ENCODE assay signal across 9 cellular contexts in genomic region chr19:50835785-50836542, GRCh38. TPM values are rescaled to one million over a fixed set of nuclear protein-coding genes. Genes with fewer than 3 reads are reported as not detected.
A peak's percentile ranks its signal among the peaks of the same experiment; 100 is the strongest.
DNase-seq lines count a peak whose midpoint lies in the region; ATAC-seq and TF ChIP-seq lines count a peak whose summit lies in the region.
"Had no signal": no experiment of that assay in that cellular context is flagged by ENCODE, and none has a peak within 500 bp of the region (broad histone marks: within the 10 kb centered on the region; RNA-seq: fewer than 3 reads in every experiment).

No MANE protein-coding gene starts in this region.

- H3K27me3 ChIP-seq in CD8-positive, alpha-beta memory T cell (ENCODE audit: insufficient read depth, low read length, poor library complexity, severe bottlenecking), result peaks cover 10% of the 10 kb centered on the region
- H3K27me3 ChIP-seq in right cardiac atrium (ENCODE audit: control insufficient read depth, insufficient read depth) (no peaks in the 10 kb centered on the region), psoas muscle (ENCODE audit: insufficient read depth in 3 of 3, low read length in 2 of 3) (peaks cover 0 to 40% (median 8%) of the 10 kb centered on the region in 3 donors), aorta (ENCODE audit: control insufficient read depth in 1 of 2, insufficient read depth in 2 of 2, low read length in 1 of 2) (no peaks in the 10 kb centered on the region)

- no peak for TF ChIP-seq CTCF in psoas muscle (IDR thresholded peaks at IDR 0.05)

- H3K4me3 ChIP-seq in CD8-positive, alpha-beta memory T cell (ENCODE audit: low read length), result peak overlapping the region; percentile 49
- peak overlapping the region; percentile 52 for H3K4me3 ChIP-seq in right cardiac atrium (ENCODE audit: low read length)
- peak overlapping the region; percentile 65 for H3K4me3 ChIP-seq in psoas muscle
- peak overlapping the region in 1 of 2 donors; percentile 27 for H3K4me3 ChIP-seq in aorta (ENCODE audit: low read length in 2 of 2)

- no peaks in the 10 kb centered on the region for H3K36me3 Mint-ChIP-seq in CD8-positive, alpha-beta memory T cell
- no peaks in the 10 kb centered on the region for H3K36me3 Mint-ChIP-seq in activated naive CD8-positive, alpha-beta T cell treated with anti-CD3 and anti-CD28 coated beads, Interleukin-2, amount 50 U/mL, for 24 hours (ENCODE audit: low read depth)

- peak overlapping the region; percentile 81 to 85 (median 82) for H3K4me3 Mint-ChIP-seq in CD8-positive, alpha-beta memory T cell
- peak overlapping the region; percentile 70 for H3K4me3 Mint-ChIP-seq in activated naive CD8-positive, alpha-beta T cell treated with anti-CD3 and anti-CD28 coated beads, Interleukin-2, amount 50 U/mL, for 24 hours

- intact Hi-C loops in right cardiac atrium (cut with DNase I), result no loop called here
- intact Hi-C loops in psoas muscle (cut with DNase I), result no loop called here
- intact Hi-C loops in aorta (cut with DNase I), result no loop called here

- peaks cover 25 to 59% of the 10 kb centered on the region in 2 donors for H3K27me3 Mint-ChIP-seq in CD8-positive, alpha-beta memory T cell
- peaks cover 50% of the 10 kb centered on the region for H3K27me3 Mint-ChIP-seq in activated naive CD8-positive, alpha-beta T cell treated with anti-CD3 and anti-CD28 coated beads, Interleukin-2, amount 50 U/mL, for 24 hours

- H3K4me1 Mint-ChIP-seq in CD8-positive, alpha-beta memory T cell, result peaks cover 11 to 15% (median 13%) of the 10 kb centered on the region in 3 donors
- peaks cover 9% of the 10 kb centered on the region for H3K4me1 Mint-ChIP-seq in activated naive CD8-positive, alpha-beta T cell treated with anti-CD3 and anti-CD28 coated beads, Interleukin-2, amount 50 U/mL, for 24 hours

- H3K9me3 ChIP-seq in CD8-positive, alpha-beta memory T cell (ENCODE audit: low read length), result no peaks in the 10 kb centered on the region
- H3K9me3 ChIP-seq in right cardiac atrium (ENCODE audit: control insufficient read depth, low read length) (no peaks in the 10 kb centered on the region), psoas muscle (no peaks in the 10 kb centered on the region), aorta (ENCODE audit: control insufficient read depth, low read length) (no peaks in the 10 kb centered on the region)

- H3K36me3 ChIP-seq in CD8-positive, alpha-beta memory T cell (ENCODE audit: insufficient read depth, low read length), result no peaks in the 10 kb centered on the region
- no peaks in the 10 kb centered on the region for H3K36me3 ChIP-seq in psoas muscle (ENCODE audit: insufficient read depth in 1 of 2, low read depth in 1 of 2)
- H3K36me3 ChIP-seq in aorta (ENCODE audit: control insufficient read depth in 1 of 2, insufficient read depth in 2 of 2, low read length in 1 of 2), result no peaks in the 10 kb centered on the region

- H3K9me3 Mint-ChIP-seq in CD8-positive, alpha-beta memory T cell, result peaks cover 0 to 6% (median 2%) of the 10 kb centered on the region in 5 donors
- no peaks in the 10 kb centered on the region for H3K9me3 Mint-ChIP-seq in activated naive CD8-positive, alpha-beta T cell treated with anti-CD3 and anti-CD28 coated beads, Interleukin-2, amount 50 U/mL, for 24 hours

- DNase-seq in CD8-positive, alpha-beta memory T cell, result peak; percentile 40 to 56 (median 45)
- DNase-seq in HuH-7.5 (ENCODE audit: low spot score), result peak; percentile 84
- peak; percentile 11 for DNase-seq in SKM-1 treated with dmso at 0.1 percent for 144 hours (lab: John Stamatoyannopoulos, UW; ENCODE audit: unreplicated experiment)
- DNase-seq in activated naive CD8-positive, alpha-beta T cell treated with anti-CD3 and anti-CD28 coated beads, Interleukin-2, amount 50 U/mL, for 24 hours, result peak; percentile 82
- peak; percentile 68 to 87 (median 87) for DNase-seq in right cardiac atrium
- peak; percentile 59 to 61 for DNase-seq in psoas muscle
- peak; percentile 69 to 87 for DNase-seq in aorta

- 2% methylated on average over 67 of the region's 67 CpGs for WGBS in right cardiac atrium
- WGBS in psoas muscle, 3 donors, result 2% methylated on average over 37 to 67 of the region's 67 CpGs
- 2 to 3% methylated on average over 52 to 67 of the region's 67 CpGs for WGBS in aorta, 2 donors

- H3K27ac ChIP-seq in CD8-positive, alpha-beta memory T cell (ENCODE audit: low read depth, low read length), result no peak overlapping the region
- no peak overlapping the region for H3K27ac ChIP-seq in right cardiac atrium (ENCODE audit: low read length)
- H3K27ac ChIP-seq in psoas muscle, result no peak overlapping the region
- H3K27ac ChIP-seq in aorta (ENCODE audit: low read depth in 1 of 2, low read length in 2 of 2), result no peak overlapping the region

- POLR2A ChIA-PET in CD8-positive, alpha-beta memory T cell (lab: Charles Lee), result no interaction called here

- H3K4me1 ChIP-seq in CD8-positive, alpha-beta memory T cell (ENCODE audit: insufficient read depth, low read length), result peaks cover 13% of the 10 kb centered on the region
- H3K4me1 ChIP-seq in right cardiac atrium (ENCODE audit: control insufficient read depth, insufficient read depth, low read length) (no peaks in the 10 kb centered on the region), psoas muscle (no peaks in the 10 kb centered on the region), aorta (ENCODE audit: control insufficient read depth in 1 of 2, insufficient read depth in 2 of 2, low read length in 2 of 2) (no peaks in the 10 kb centered on the region)

- H3K27ac Mint-ChIP-seq in CD8-positive, alpha-beta memory T cell, result peak overlapping the region in 4 of 8 donors; percentile 33 to 70 (median 62)
- H3K27ac Mint-ChIP-seq in activated naive CD8-positive, alpha-beta T cell treated with anti-CD3 and anti-CD28 coated beads, Interleukin-2, amount 50 U/mL, for 24 hours, result peak overlapping the region; percentile 43

- ATAC-seq in GM19467 (IDR thresholded peaks at IDR 0.05; ENCODE audit: unreplicated experiment) (peak; percentile 59), right cardiac atrium (peak; percentile 93 to 95), psoas muscle (peak; percentile 36 to 75 (median 56)), aorta (ENCODE audit: low FRiP score) (peak; percentile 69)
- peak; percentile 80 for ATAC-seq in activated naive CD8-positive, alpha-beta T cell treated with anti-CD3 and anti-CD28 coated beads, Interleukin-2, amount 50 U/mL, for 24 hours

- CTCF ChIA-PET in CD8-positive, alpha-beta memory T cell (lab: Charles Lee), result no interaction called here

RNA-seq across cellular contexts. Expression of gene KLK15, which starts 2.6 kb away (rescaled TPM):
- total RNA-seq in CD8-positive, alpha-beta memory T cell, result not detected
- polyA plus RNA-seq in CD8-positive, alpha-beta memory T cell, result not detected
- not detected for total RNA-seq in right cardiac atrium
- not detected for polyA plus RNA-seq in right cardiac atrium
- not detected for total RNA-seq in psoas muscle
- not detected for polyA plus RNA-seq in psoas muscle
- total RNA-seq in aorta, result not detected
- polyA plus RNA-seq in aorta, result not detected

RNA-seq across cellular contexts. Expression of gene KLK1, which starts 12.4 kb away (rescaled TPM):
- total RNA-seq in CD8-positive, alpha-beta memory T cell, result under 1 TPM; 0.27 to 0.39 TPM
- polyA plus RNA-seq in CD8-positive, alpha-beta memory T cell, result not detected
- total RNA-seq in right cardiac atrium (under 1 TPM in 2 of 4 donors, not detected in 2; 0.54 to 0.82 TPM), psoas muscle (under 1 TPM in 2 of 4 donors, not detected in 2; 0.32 to 0.34 TPM), aorta (1 to 10 TPM in 1 of 2 donors, under 1 TPM in 1; 0.81 to 1.7 TPM)
- polyA plus RNA-seq in right cardiac atrium (0.18 TPM), psoas muscle (under 1 TPM in 2 of 3 donors, not detected in 1; 0.08 to 0.48 TPM), aorta (1 to 10 TPM; 2.6 to 6.3 TPM)

RNA-seq across cellular contexts. Expression of gene KLK3, which starts 18.8 kb away (rescaled TPM):
- not detected for total RNA-seq in CD8-positive, alpha-beta memory T cell
- polyA plus RNA-seq in CD8-positive, alpha-beta memory T cell, result not detected
- total RNA-seq in right cardiac atrium (not detected), psoas muscle (not detected), aorta (not detected)
- polyA plus RNA-seq in right cardiac atrium (not detected), psoas muscle (not detected), aorta (1 to 10 TPM in 1 of 2 donors, not detected in 1; 1.4 TPM)

RNA-seq across cellular contexts. Expression of gene KLK2, which starts 37.3 kb away (rescaled TPM):
- not detected for total RNA-seq in CD8-positive, alpha-beta memory T cell
- polyA plus RNA-seq in CD8-positive, alpha-beta memory T cell, result not detected
- total RNA-seq in right cardiac atrium (not detected), psoas muscle (not detected), aorta (not detected)
- polyA plus RNA-seq in right cardiac atrium (not detected), psoas muscle (not detected), aorta (not detected)

RNA-seq across cellular contexts. Expression of gene ACP4, which starts 45.7 kb away (rescaled TPM):
- total RNA-seq in CD8-positive, alpha-beta memory T cell, result not detected
- not detected for polyA plus RNA-seq in CD8-positive, alpha-beta memory T cell
- not detected for total RNA-seq in right cardiac atrium
- not detected for polyA plus RNA-seq in right cardiac atrium
- not detected for total RNA-seq in psoas muscle
- not detected for polyA plus RNA-seq in psoas muscle
- total RNA-seq in aorta, result not detected
- polyA plus RNA-seq in aorta, result not detected
- polyA plus RNA-seq: adipose tissue had no signal

Comparison
In these comparisons a context has a peak if more than half of its experiments do, and no peak if none do; other contexts are left out.
1. DNase-seq: peak in every context shown above with its lines; median percentile 87 in right cardiac atrium; 84 in HuH-7.5; 82 in activated naive CD8-positive, alpha-beta T cell treated with anti-CD3 and anti-CD28 coated beads, Interleukin-2, amount 50 U/mL, for 24 hours; 78 in aorta; 60 in psoas muscle; 45 in CD8-positive, alpha-beta memory T cell; 11 in SKM-1 treated with dmso at 0.1 percent for 144 hours.